Comparison of ENCODE assay signal across 8 cellular contexts in genomic region chr1:107964397-107965111, GRCh38. TPM values are rescaled to one million over a fixed set of nuclear protein-coding genes. Genes with fewer than 3 reads are reported as not detected.
A peak's percentile ranks its signal among the peaks of the same experiment; 100 is the strongest.
DNase-seq lines count a peak whose midpoint lies in the region; ATAC-seq and TF ChIP-seq lines count a peak whose summit lies in the region.

No MANE protein-coding gene starts in this region.

- peaks cover 0 to 2% (median 0%) of the 10 kb centered on the region in 11 donors for H3K9me3 ChIP-seq in heart right ventricle

- DNase-seq in GM13976 (ENCODE audit: low spot score) (peak; percentile 45), NCI-H1092 treated with DMSO at 0.1 percent for 48 hours (lab: John Stamatoyannopoulos, UW) (peak; percentile 15), heart right ventricle (peak in 1 of 2 donors; percentile 21), renal cortical epithelial cell (ENCODE audit: low read depth) (peak; percentile 15)
- peak; percentile 39 for DNase-seq in activated naive CD4-positive, alpha-beta T cell treated with Interleukin-2 at 50 U/mL for 16 hours

- peak overlapping the region; percentile 40 to 84 (median 67) for H3K4me3 ChIP-seq in heart right ventricle

- ATAC-seq in heart right ventricle (peak in 1 of 8 donors; percentile 6), HG02610 (IDR thresholded peaks at IDR 0.05; ENCODE audit: unreplicated experiment) (no peak), HG02571 (IDR thresholded peaks at IDR 0.05; ENCODE audit: unreplicated experiment) (no peak), GM21423 (IDR thresholded peaks at IDR 0.05; ENCODE audit: unreplicated experiment) (no peak)

- peak overlapping the region in 9 of 10 donors; percentile 46 to 88 (median 75) for H3K27ac ChIP-seq in heart right ventricle

- TF ChIP-seq CTCF in GM13976 (IDR thresholded peaks at IDR 0.05; ENCODE audit: borderline replicate concordance, control extremely low read depth, extremely low read depth, insufficient read depth, missing control alignments) = no peak
- no peak for TF ChIP-seq CTCF in heart right ventricle (IDR thresholded peaks at IDR 0.05)

- H3K27me3 ChIP-seq in heart right ventricle = peaks cover 0 to 12% (median 0%) of the 10 kb centered on the region in 7 donors

- in situ Hi-C loops in GM13976 (cut with MboI; ENCODE audit: low sequenced_read_pairs, unreplicated experiment) = no loop called here

- 0% methylated on average over 51 to 76 of the region's 76 CpGs for WGBS in heart right ventricle, 2 donors

- intact Hi-C loops in heart right ventricle (cut with DNase I) = loop anchor here in 7 of 10 donors (5.0 to 10.0 kb wide), 5 partner anchors 153 to 182 kb away; no protein-coding TSS in a partner anchor

- no peaks in the 10 kb centered on the region for H3K36me3 ChIP-seq in heart right ventricle

- H3K4me1 ChIP-seq in heart right ventricle = peaks cover 0 to 31% (median 13%) of the 10 kb centered on the region in 9 donors

RNA-seq across cellular contexts. Expression of gene VAV3, which starts 0.4 kb away (rescaled TPM):
- 1 to 10 TPM in 8 of 10 donors, under 1 TPM in 2; 0.76 to 3.4 (median 2.3) TPM for total RNA-seq in heart right ventricle
- 1 to 10 TPM in 1 of 2 donors, under 1 TPM in 1; 0.72 to 1.0 TPM for polyA plus RNA-seq in heart right ventricle
- total RNA-seq in renal cortical epithelial cell = 4.7 and 126 TPM in 2 replicates
